ENCODE assay signal across 1 cellular context in the genomic region with DNA sequence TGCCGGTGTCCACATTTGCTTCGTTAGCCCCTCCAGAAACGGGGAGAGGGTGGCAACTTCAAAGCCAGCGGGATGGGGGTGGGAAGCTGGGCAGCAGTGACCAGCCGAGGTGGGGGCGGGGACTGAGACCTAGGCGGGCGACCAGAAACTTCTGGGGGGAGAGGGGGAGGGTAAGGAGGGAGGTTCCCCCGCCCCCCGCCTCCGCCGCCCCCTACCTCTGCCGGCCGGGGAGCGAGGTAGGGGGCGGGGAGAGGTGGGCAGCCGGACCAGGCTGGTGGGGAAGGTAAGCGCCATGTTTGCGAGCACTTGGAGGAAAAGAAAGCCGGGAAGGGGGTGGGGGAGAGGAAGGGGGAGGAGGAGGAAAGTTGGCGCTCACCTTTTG.
TF ChIP-seq lines count a peak whose summit lies in the region.

No MANE protein-coding gene starts in this region.

TF ChIP-seq in GM12878, 131 proteins besides CTCF, POLR2A, EP300 and RAD21 (continued from another document):
- TF ChIP-seq, protein P1, sequence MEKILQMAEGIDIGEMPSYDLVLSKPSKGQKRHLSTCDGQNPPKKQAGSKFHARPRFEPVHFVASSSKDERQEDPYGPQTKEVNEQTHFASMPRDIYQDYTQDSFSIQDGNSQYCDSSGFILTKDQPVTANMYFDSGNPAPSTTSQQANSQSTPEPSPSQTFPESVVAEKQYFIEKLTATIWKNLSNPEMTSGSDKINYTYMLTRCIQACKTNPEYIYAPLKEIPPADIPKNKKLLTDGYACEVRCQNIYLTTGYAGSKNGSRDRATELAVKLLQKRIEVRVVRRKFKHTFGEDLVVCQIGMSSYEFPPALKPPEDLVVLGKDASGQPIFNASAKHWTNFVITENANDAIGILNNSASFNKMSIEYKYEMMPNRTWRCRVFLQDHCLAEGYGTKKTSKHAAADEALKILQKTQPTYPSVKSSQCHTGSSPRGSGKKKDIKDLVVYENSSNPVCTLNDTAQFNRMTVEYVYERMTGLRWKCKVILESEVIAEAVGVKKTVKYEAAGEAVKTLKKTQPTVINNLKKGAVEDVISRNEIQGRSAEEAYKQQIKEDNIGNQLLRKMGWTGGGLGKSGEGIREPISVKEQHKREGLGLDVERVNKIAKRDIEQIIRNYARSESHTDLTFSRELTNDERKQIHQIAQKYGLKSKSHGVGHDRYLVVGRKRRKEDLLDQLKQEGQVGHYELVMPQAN (conservative IDR thresholded peaks at IDR 0.05), result no peak
- TF ChIP-seq WRNIP1 (IDR thresholded peaks at IDR 0.05; ENCODE audit: borderline replicate concordance, low read depth, low read length), result no peak
- TF ChIP-seq ETV6 (conservative IDR thresholded peaks at IDR 0.05 in 1 of 2, IDR thresholded peaks at IDR 0.05 in 1 of 2; ENCODE audit: borderline replicate concordance in 1 of 2, low read depth in 1 of 2), result no peak
- no peak for TF ChIP-seq TAF1 (IDR thresholded peaks at IDR 0.05; ENCODE audit: borderline replicate concordance, low read depth, low read length)
- TF ChIP-seq KDM1A (IDR thresholded peaks at IDR 0.05; ENCODE audit: borderline replicate concordance), result no peak
- TF ChIP-seq, protein P2, sequence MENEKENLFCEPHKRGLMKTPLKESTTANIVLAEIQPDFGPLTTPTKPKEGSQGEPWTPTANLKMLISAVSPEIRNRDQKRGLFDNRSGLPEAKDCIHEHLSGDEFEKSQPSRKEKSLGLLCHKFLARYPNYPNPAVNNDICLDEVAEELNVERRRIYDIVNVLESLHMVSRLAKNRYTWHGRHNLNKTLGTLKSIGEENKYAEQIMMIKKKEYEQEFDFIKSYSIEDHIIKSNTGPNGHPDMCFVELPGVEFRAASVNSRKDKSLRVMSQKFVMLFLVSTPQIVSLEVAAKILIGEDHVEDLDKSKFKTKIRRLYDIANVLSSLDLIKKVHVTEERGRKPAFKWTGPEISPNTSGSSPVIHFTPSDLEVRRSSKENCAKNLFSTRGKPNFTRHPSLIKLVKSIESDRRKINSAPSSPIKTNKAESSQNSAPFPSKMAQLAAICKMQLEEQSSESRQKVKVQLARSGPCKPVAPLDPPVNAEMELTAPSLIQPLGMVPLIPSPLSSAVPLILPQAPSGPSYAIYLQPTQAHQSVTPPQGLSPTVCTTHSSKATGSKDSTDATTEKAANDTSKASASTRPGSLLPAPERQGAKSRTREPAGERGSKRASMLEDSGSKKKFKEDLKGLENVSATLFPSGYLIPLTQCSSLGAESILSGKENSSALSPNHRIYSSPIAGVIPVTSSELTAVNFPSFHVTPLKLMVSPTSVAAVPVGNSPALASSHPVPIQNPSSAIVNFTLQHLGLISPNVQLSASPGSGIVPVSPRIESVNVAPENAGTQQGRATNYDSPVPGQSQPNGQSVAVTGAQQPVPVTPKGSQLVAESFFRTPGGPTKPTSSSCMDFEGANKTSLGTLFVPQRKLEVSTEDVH (IDR thresholded peaks at IDR 0.05; ENCODE audit: low read depth, partially characterized antibody), result no peak
- no peak for TF ChIP-seq CBFB (IDR thresholded peaks at IDR 0.05; ENCODE audit: low read depth)
- TF ChIP-seq RELA (IDR thresholded peaks at IDR 0.05; ENCODE audit: borderline replicate concordance, partially characterized antibody), result no peak
- no peak for TF ChIP-seq IRF4 (IDR thresholded peaks at IDR 0.05; ENCODE audit: low read depth, low read length)
- no peak for TF ChIP-seq IKZF1 (conservative IDR thresholded peaks at IDR 0.05)
- TF ChIP-seq CBX3 (IDR thresholded peaks at IDR 0.05; ENCODE audit: borderline replicate concordance, low read depth), result no peak
- TF ChIP-seq RUNX3 (IDR thresholded peaks at IDR 0.05; ENCODE audit: low read length), result no peak
